ENCODE assay signal across 8 cellular contexts in the genomic region with DNA sequence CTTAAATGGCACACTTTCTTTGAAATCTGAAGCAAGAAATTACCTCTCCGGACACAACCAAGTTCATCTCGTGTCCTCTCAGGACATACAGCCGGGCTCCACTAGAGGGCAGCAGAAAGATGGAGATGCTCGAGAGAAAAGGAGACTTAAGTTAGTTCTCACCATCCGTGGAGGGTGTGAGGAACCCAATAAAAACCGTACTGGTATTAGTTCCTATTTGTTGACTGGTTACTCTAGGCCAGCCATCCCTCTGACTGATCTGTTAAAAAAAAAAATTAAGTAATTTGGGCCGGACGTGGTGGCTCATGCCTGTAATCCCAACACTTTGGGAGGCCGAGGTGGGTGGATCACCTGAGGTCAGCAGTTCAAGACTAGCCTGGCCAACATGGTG. TPM values are rescaled to one million over a fixed set of nuclear protein-coding genes. Genes with fewer than 3 reads are reported as not detected.
DNase-seq lines count a peak whose midpoint lies in the region; ATAC-seq and TF ChIP-seq lines count a peak whose summit lies in the region.

No MANE protein-coding gene starts in this region.

- DNase-seq in Ammon's horn (ENCODE audit: low spot score), result peak; percentile 84
- DNase-seq in GOT3 (lab: John Stamatoyannopoulos, UW), result peak; percentile 25
- peak; percentile 84 for DNase-seq in NCI-H2227 (lab: John Stamatoyannopoulos, UW; ENCODE audit: unreplicated experiment)
- peak; percentile 88 for DNase-seq in MCF 10A (ENCODE audit: unreplicated experiment)
- DNase-seq in iPS-NIHi7 (ENCODE audit: extremely low spot score), result peak; percentile 73
- peak; percentile 67 to 81 for DNase-seq in stimulated activated CD4-positive, alpha-beta T cell treated with anti-CD3 and anti-CD28 coated beads, Interleukin-1b, Interleukin-23, amount 100 ng/mL, for 1 hour (ENCODE audit: low read depth in 2 of 2)

- BruUV-seq in MCF 10A (replicated peaks; lab: Mats Ljungman, UMichigan), result no TSS peak

- H3K27ac Mint-ChIP-seq in MCF 10A (ENCODE audit: low read depth, unreplicated experiment), result no peak overlapping the region

- H3K4me3 Mint-ChIP-seq in MCF 10A (ENCODE audit: unreplicated experiment), result no peak overlapping the region

- no peaks in the 10 kb centered on the region for H3K36me3 Mint-ChIP-seq in MCF 10A (ENCODE audit: insufficient read depth, unreplicated experiment)

- no peaks in the 10 kb centered on the region for H3K9me3 Mint-ChIP-seq in MCF 10A (ENCODE audit: unreplicated experiment)

- no peak for ATAC-seq in HG02623 (IDR thresholded peaks at IDR 0.05; ENCODE audit: unreplicated experiment)

- TF ChIP-seq CTCF in VCaP (conservative IDR thresholded peaks at IDR 0.05) (peak; percentile 98), MCF 10A (IDR thresholded peaks at IDR 0.05; ENCODE audit: unreplicated experiment) (peak; percentile 76)

- H3K4me1 Mint-ChIP-seq in MCF 10A (ENCODE audit: insufficient read depth, unreplicated experiment), result no peaks in the 10 kb centered on the region

- POLR2A ChIA-PET in MCF 10A (lab: Yijun Ruan, JAX), result interaction anchor here (1.0 to 1.3 kb wide), 2 partner anchors 73 to 170 kb away, joined by 3 to 5 read pairs; no protein-coding TSS in a partner anchor

- intact Hi-C loops in MCF 10A (cut with micrococcal nuclease), result loop anchor here (1.0 to 10.0 kb wide), 5 partner anchors 63 to 580 kb away; a partner anchor contains a TSS

- peaks cover 31% of the 10 kb centered on the region for H3K27me3 Mint-ChIP-seq in MCF 10A (ENCODE audit: insufficient read depth, unreplicated experiment)

- CTCF ChIA-PET in MCF 10A (lab: Yijun Ruan, JAX), result interaction anchor here (0.6 to 3.5 kb wide), 25 partner anchors 10 to 410 kb away, joined by 3 to 47 read pairs (median 5); a partner anchor contains a TSS

- peak overlapping the region; percentile 78 for H3K27ac ChIP-seq in VCaP

RNA-seq across cellular contexts. Expression of a gene that starts 7.9 kb away (rescaled TPM):
- not detected in 2 replicates for total RNA-seq in MCF 10A (2022)

RNA-seq across cellular contexts. Expression of a gene that starts 58.5 kb away (rescaled TPM):
- 0.81 and 1.6 TPM in 2 replicates for total RNA-seq in MCF 10A (2022)

Comparison
In these comparisons a context has a peak if more than half of its experiments do, and no peak if none do; other contexts are left out.
1. DNase-seq: peak in every context shown above with its lines; median percentile 88 in MCF 10A; 84 in Ammon's horn; 84 in NCI-H2227; 74 in stimulated activated CD4-positive, alpha-beta T cell treated with anti-CD3 and anti-CD28 coated beads, Interleukin-1b, Interleukin-23, amount 100 ng/mL, for 1 hour; 73 in iPS-NIHi7; 25 in GOT3.